17 cellular contexts compared by ENCODE assay signal in the genomic region with DNA sequence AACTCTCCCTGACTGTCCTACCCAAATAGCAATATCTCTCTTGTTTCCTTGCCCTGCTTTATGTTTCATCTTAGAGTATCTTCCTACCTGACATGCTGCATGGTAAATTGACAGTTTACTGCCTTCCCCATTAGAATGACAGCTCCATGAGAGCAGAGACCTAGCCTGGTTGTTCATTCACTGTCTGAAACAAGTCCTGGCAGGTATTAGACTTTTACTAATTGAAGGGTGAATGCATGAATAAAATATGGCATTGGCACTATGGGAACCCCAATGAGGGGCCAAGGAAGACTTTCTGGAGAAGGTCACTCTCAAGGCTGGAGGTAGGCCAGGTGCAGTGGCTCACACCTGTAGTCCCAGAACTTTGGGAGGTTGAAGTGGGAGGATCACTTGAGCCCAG.
"Had no signal": no experiment of that assay in that cellular context is flagged by ENCODE, and none has a peak within 500 bp of the region (broad histone marks: within the 10 kb centered on the region; RNA-seq: fewer than 3 reads in every experiment).

No MANE protein-coding gene starts in this region.

- H3K27me3 ChIP-seq: upper lobe of right lung had no signal

- H3K9me3 Mint-ChIP-seq: activated B cell treated with CpG ODN at 0.5 μM for 24 hours, endodermal cell, immature natural killer cell had no signal

- H3K27me3 Mint-ChIP-seq: activated B cell treated with CpG ODN at 0.5 μM for 24 hours; activated naive CD8-positive, alpha-beta T cell had no signal

- DNase-seq: activated B cell treated with CpG ODN at 0.5 μM for 24 hours; activated CD4-positive, alpha-beta T cell treated with anti-CD3 and anti-CD28 coated beads, Interleukin-2, amount 50 U/mL, for 1 hour; activated effector memory CD4-positive, alpha-beta T cell treated with Interleukin-2 at 50 U/mL for 16 hours; activated T-cell treated with anti-CD3 and anti-CD28 coated beads, Interleukin-2, amount 50 U/mL, for 1 hour; anterior cingulate cortex; endodermal cell; glutamatergic neuron; left cardiac atrium; naive thymus-derived CD4-positive, alpha-beta T cell; psoas muscle; stimulated activated CD4-positive, alpha-beta T cell treated with anti-CD3 and anti-CD28 coated beads, Interleukin-2, amount 100 ng/mL, for 48 hours; stimulated activated naive CD8-positive, alpha-beta T cell treated with anti-CD3 and anti-CD28 coated beads, Interleukin-15, Interleukin-2, amounts not matched to agents 100 U/mL and 50 U/mL, for 24 hours; upper lobe of right lung had no signal

- H3K27ac Mint-ChIP-seq: activated B cell treated with CpG ODN at 0.5 μM for 24 hours; activated naive CD8-positive, alpha-beta T cell; endodermal cell had no signal

- H3K4me1 ChIP-seq: upper lobe of right lung had no signal

- H3K36me3 Mint-ChIP-seq: activated naive CD8-positive, alpha-beta T cell had no signal

- H3K9me3 ChIP-seq: psoas muscle, upper lobe of right lung had no signal

- ATAC-seq: esophagus mucosa; left cardiac atrium; naive thymus-derived CD4-positive, alpha-beta T cell; psoas muscle; stimulated activated naive CD8-positive, alpha-beta T cell treated with anti-CD3 and anti-CD28 coated beads, Interleukin-15, Interleukin-2, amounts not matched to agents 100 U/mL and 50 U/mL, for 24 hours; upper lobe of right lung had no signal

- H3K27ac ChIP-seq: psoas muscle, upper lobe of right lung had no signal

- H3K4me3 Mint-ChIP-seq: activated B cell treated with CpG ODN at 0.5 μM for 24 hours; activated naive CD8-positive, alpha-beta T cell; endodermal cell; immature natural killer cell had no signal

- H3K4me3 ChIP-seq: lung, psoas muscle, upper lobe of right lung had no signal
